In the genomic region with DNA sequence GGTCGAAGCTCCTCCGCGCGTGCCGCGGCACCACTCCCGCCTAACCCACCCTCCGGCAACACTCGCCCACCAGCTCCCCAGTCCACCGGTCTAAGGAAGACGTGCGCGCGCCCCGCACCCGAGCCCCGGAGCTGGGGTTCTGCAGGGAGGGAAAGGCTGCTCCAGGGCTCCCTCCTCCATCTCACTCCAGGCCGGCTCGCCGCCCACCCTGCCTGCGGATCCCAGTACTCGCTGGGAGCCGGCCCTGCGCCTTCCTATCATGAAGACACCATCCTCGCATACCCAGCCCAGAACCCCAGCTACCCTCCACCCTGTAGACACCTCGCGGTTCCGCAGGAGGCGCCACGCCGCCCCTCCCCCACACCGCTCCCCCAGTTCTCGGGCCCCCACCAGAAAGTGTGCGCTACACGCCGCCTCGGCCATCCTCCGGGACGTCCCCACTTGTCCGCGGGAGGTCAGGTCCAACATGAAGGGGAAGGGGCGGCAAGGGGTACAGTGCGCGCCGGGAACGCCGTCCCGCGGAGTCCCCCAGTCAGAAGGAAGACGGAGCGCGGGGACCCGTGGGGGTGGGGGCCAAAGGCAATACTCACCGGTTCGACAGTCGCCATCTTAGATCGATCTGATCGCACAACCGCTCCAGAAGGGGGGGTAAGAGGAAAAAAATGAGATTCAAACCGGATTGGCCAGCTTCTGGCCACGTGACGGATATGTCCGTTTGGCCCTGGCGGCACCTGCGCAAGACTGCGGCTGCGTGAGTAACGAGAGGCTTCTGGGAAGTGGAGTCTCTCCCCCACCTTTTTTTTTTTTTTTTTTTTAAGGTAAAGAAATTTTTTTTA, we compare ENCODE assay signal across 8 cellular contexts. TPM values are rescaled to one million over a fixed set of nuclear protein-coding genes. Genes with fewer than 3 reads are reported as not detected.
DNase-seq lines count a peak whose midpoint lies in the region; ATAC-seq and TF ChIP-seq lines count a peak whose summit lies in the region.

Gene EIF4E (minus strand): TSS at position 629 of the 836 bp plus-strand sequence. CDS start 21 bp downstream, at position 608.

- H3K9me3 Mint-ChIP-seq in WTC11 (peaks cover 30% of the 10 kb centered on the region), immature natural killer cell (no peaks in the 10 kb centered on the region)

- H3K36me3 Mint-ChIP-seq in WTC11 (peaks cover 44% of the 10 kb centered on the region), immature natural killer cell (no peaks in the 10 kb centered on the region)

- peak within 1 kb of the TSS; percentile 97 for H3K27ac Mint-ChIP-seq in WTC11
- peak within 1 kb of the TSS; percentile 91 to 98 (median 94) for H3K27ac Mint-ChIP-seq in immature natural killer cell

- H3K4me3 Mint-ChIP-seq in WTC11: peak within 1 kb of the TSS; percentile 95
- peak within 1 kb of the TSS; percentile 92 to 100 (median 95) for H3K4me3 Mint-ChIP-seq in immature natural killer cell

- peaks cover 23% of the 10 kb centered on the region for H3K4me1 Mint-ChIP-seq in WTC11
- peaks cover 42 to 49% of the 10 kb centered on the region in 2 donors for H3K4me1 Mint-ChIP-seq in immature natural killer cell

- H3K27me3 Mint-ChIP-seq in WTC11 (ENCODE audit: low read depth) (peaks cover 7% of the 10 kb centered on the region; the same call in 1 of the 2 replicates), immature natural killer cell (ENCODE audit: low read depth in 3 of 3) (peaks cover 17 to 23% (median 20%) of the 10 kb centered on the region in 3 donors)

- POLR2A ChIA-PET in WTC11 (lab: Charles Lee): interaction anchor here (0.7 to 2.6 kb wide), 14 partner anchors 9 to 667 kb away, joined by 3 to 42 read pairs (median 6); partner anchors contain the start of genes ADH5, METAP1 and TSPAN5

- DNase-seq in AG08396 (ENCODE audit: low spot score): peak; percentile 96
- peak; percentile 96 for DNase-seq in NCI-H226
- DNase-seq in WTC11 (ENCODE audit: low spot score): peak; percentile 95
- DNase-seq in cardiac fibroblast (ENCODE audit: low read depth in 2 of 2): peak; percentile 99
- peak; percentile 96 for DNase-seq in immature natural killer cell
- peak; percentile 97 for DNase-seq in smooth muscle cell of the brain vasculature (ENCODE audit: low read depth, low spot score)

- peak within 1 kb of the TSS; percentile 82 to 97 for H3K4me3 ChIP-seq in cardiac fibroblast (replicated peaks in 1 of 2; ENCODE audit: low read depth in 2 of 2, low read length in 2 of 2)

- no peak for TF ChIP-seq CTCF in WTC11 (IDR thresholded peaks at IDR 0.05)
- TF ChIP-seq CTCF in cardiac fibroblast (IDR thresholded peaks at IDR 0.05; ENCODE audit: low read depth, low read length): peak; percentile 10

- peak; percentile 75 for ATAC-seq in GM18909 (IDR thresholded peaks at IDR 0.05; ENCODE audit: poor library complexity, unreplicated experiment)
- peak; percentile 63 for ATAC-seq in HG03175 (IDR thresholded peaks at IDR 0.05; ENCODE audit: unreplicated experiment)
- ATAC-seq in WTC11: peak; percentile 84

- CTCF ChIA-PET in WTC11 (lab: Charles Lee): interaction anchor here (0.7 to 2.7 kb wide), 4 partner anchors 54 to 543 kb away, joined by 3 to 14 read pairs (median 3); partner anchors contain the start of gene METAP1

TF ChIP-seq in WTC11, 78 proteins besides CTCF, POLR2A, EP300 and RAD21 (continues in another document):
- TF ChIP-seq SP1 (CRISPR knock-in tag; conservative IDR thresholded peaks at IDR 0.05): peak; percentile 52; the same call in 1 of the 2 replicates
- TF ChIP-seq ZNF671 (CRISPR knock-in tag; IDR thresholded peaks at IDR 0.05): 0 out of 2 replicates have a peak, but pooled peaks have one; percentile 5
- TF ChIP-seq RELA (CRISPR knock-in tag; IDR thresholded peaks at IDR 0.05; ENCODE audit: borderline replicate concordance): no peak
- TF ChIP-seq JUN (CRISPR knock-in tag; IDR thresholded peaks at IDR 0.05): no peak
- TF ChIP-seq ATF6 (CRISPR knock-in tag; IDR thresholded peaks at IDR 0.05): no peak
- TF ChIP-seq TP53 (CRISPR knock-in tag; IDR thresholded peaks at IDR 0.05): no peak
- TF ChIP-seq, protein P1, sequence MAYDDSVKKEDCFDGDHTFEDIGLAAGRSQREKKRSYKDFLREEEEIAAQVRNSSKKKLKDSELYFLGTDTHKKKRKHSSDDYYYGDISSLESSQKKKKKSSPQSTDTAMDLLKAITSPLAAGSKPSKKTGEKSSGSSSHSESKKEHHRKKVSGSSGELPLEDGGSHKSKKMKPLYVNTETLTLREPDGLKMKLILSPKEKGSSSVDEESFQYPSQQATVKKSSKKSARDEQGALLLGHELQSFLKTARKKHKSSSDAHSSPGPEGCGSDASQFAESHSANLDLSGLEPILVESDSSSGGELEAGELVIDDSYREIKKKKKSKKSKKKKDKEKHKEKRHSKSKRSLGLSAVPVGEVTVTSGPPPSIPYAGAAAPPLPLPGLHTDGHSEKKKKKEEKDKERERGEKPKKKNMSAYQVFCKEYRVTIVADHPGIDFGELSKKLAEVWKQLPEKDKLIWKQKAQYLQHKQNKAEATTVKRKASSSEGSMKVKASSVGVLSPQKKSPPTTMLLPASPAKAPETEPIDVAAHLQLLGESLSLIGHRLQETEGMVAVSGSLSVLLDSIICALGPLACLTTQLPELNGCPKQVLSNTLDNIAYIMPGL (CRISPR knock-in tag; IDR thresholded peaks at IDR 0.05): peak; percentile 76; the same call in 1 of the 2 replicates
- no peak for TF ChIP-seq ZNF416 (CRISPR knock-in tag; IDR thresholded peaks at IDR 0.05)
- TF ChIP-seq MYBL2 (CRISPR knock-in tag; IDR thresholded peaks at IDR 0.05): peak; percentile 48; the same call in 1 of the 2 replicates
- TF ChIP-seq JAZF1 (CRISPR knock-in tag; IDR thresholded peaks at IDR 0.05): no peak
- TF ChIP-seq, protein P2, sequence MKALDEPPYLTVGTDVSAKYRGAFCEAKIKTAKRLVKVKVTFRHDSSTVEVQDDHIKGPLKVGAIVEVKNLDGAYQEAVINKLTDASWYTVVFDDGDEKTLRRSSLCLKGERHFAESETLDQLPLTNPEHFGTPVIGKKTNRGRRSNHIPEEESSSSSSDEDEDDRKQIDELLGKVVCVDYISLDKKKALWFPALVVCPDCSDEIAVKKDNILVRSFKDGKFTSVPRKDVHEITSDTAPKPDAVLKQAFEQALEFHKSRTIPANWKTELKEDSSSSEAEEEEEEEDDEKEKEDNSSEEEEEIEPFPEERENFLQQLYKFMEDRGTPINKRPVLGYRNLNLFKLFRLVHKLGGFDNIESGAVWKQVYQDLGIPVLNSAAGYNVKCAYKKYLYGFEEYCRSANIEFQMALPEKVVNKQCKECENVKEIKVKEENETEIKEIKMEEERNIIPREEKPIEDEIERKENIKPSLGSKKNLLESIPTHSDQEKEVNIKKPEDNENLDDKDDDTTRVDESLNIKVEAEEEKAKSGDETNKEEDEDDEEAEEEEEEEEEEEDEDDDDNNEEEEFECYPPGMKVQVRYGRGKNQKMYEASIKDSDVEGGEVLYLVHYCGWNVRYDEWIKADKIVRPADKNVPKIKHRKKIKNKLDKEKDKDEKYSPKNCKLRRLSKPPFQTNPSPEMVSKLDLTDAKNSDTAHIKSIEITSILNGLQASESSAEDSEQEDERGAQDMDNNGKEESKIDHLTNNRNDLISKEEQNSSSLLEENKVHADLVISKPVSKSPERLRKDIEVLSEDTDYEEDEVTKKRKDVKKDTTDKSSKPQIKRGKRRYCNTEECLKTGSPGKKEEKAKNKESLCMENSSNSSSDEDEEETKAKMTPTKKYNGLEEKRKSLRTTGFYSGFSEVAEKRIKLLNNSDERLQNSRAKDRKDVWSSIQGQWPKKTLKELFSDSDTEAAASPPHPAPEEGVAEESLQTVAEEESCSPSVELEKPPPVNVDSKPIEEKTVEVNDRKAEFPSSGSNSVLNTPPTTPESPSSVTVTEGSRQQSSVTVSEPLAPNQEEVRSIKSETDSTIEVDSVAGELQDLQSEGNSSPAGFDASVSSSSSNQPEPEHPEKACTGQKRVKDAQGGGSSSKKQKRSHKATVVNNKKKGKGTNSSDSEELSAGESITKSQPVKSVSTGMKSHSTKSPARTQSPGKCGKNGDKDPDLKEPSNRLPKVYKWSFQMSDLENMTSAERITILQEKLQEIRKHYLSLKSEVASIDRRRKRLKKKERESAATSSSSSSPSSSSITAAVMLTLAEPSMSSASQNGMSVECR (CRISPR knock-in tag; IDR thresholded peaks at IDR 0.05; ENCODE audit: borderline replicate concordance): peak; percentile 59; the same call in 1 of the 2 replicates
- no peak for TF ChIP-seq NR2C2 (CRISPR knock-in tag; IDR thresholded peaks at IDR 0.05)
- TF ChIP-seq TEAD1 (CRISPR knock-in tag; IDR thresholded peaks at IDR 0.05): 0 out of 2 replicates have a peak, but pooled peaks have one; percentile 50
- TF ChIP-seq SOX15 (CRISPR knock-in tag; IDR thresholded peaks at IDR 0.05): no peak
- no peak for TF ChIP-seq GTF2I (CRISPR knock-in tag; conservative IDR thresholded peaks at IDR 0.05)
- TF ChIP-seq ZBTB21 (CRISPR knock-in tag; IDR thresholded peaks at IDR 0.05; ENCODE audit: borderline replicate concordance): no peak
- peak; percentile 97 for TF ChIP-seq USF1 (CRISPR knock-in tag; IDR thresholded peaks at IDR 0.05)
- TF ChIP-seq ZNF219 (CRISPR knock-in tag; IDR thresholded peaks at IDR 0.05; ENCODE audit: borderline replicate concordance): peak; percentile 82; the same call in 1 of the 2 replicates

RNA-seq across cellular contexts. Expression of gene EIF4E, which starts in this region (rescaled TPM):
- total RNA-seq in WTC11 (2021): 146 to 174 TPM (median 155 TPM) in 3 replicates
- 10 to 100 TPM; 43.8 to 95.0 (median 69.4) TPM for polyA plus RNA-seq in immature natural killer cell

Comparison
In these comparisons a context has a peak if more than half of its experiments do, and no peak if none do; other contexts are left out.
1. Peak in every context shown above with its lines: DNase-seq, ATAC-seq and H3K4me3 ChIP-seq.